30 cellular contexts compared by ENCODE assay signal in the genomic region with DNA sequence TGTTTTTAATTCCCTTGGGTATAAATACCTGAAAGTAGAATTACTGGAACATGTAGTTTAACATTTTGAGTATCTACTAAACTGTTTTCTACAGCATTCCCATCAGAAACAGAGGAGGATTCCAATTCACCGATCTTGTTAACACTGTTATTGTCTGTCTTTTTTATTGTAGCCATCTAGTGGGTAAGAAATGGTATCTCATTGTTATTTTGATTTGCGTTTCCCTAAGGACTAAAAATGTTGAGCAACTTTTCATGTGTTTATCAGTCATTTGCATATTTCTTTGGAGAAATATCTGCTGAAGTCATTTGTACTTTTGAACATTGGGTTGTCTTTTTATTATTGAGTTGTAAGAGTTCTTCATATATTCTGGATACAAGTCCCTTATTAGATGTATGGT.
DNase-seq lines count a peak whose midpoint lies in the region; FAIRE-seq and TF ChIP-seq lines count a peak whose summit lies in the region.
"Had no signal": no experiment of that assay in that cellular context is flagged by ENCODE, and none has a peak within 500 bp of the region (broad histone marks: within the 10 kb centered on the region; RNA-seq: fewer than 3 reads in every experiment).

No MANE protein-coding gene starts in this region.

- 79% methylated on average over 2 of the region's 2 CpGs; no CpG with 5 or more reads in 1 of the 2 experiments for WGBS in H1 (ENCODE audit: extremely low coverage in 1 of 2, insufficient coverage in 1 of 2, insufficient read length in 1 of 2, insufficient replicate concordance in 2 of 2, low coverage in 1 of 2, low lambda C conversion rate in 2 of 2, missing lambda C conversion rate in 1 of 2), 2 experiments
- 30% methylated on average over 2 of the region's 2 CpGs for WGBS in suprapubic skin

- no peak overlapping the region for H4K5ac ChIP-seq in H1 (ENCODE audit: insufficient read length, low read depth, low read length)

- H3K9me3 ChIP-seq in H1 (ENCODE audit: insufficient read depth in 2 of 2, low read depth in 1 of 2, low read length in 1 of 2) (no peaks in the 10 kb centered on the region), osteoblast (ENCODE audit: low read depth, low read length) (no peaks in the 10 kb centered on the region), suprapubic skin (no peaks in the 10 kb centered on the region)
- H3K9me3 ChIP-seq: esophagus muscularis mucosa, pancreas, Peyer's patch, SJSA1, testis had no signal

- TF ChIP-seq POLR2A in H1 (IDR thresholded peaks at IDR 0.05; ENCODE audit: control extremely low read depth in 1 of 2, low read depth in 2 of 2, low read length in 2 of 2) (no peak), suprapubic skin (IDR thresholded peaks at IDR 0.05) (no peak)

- H3K9ac ChIP-seq in H1 (replicated peaks in 1 of 4; ENCODE audit: extremely low read depth in 1 of 4, low read depth in 3 of 4, low read length in 3 of 4): no peak overlapping the region

- H3K36me3 ChIP-seq in H1 (ENCODE audit: control insufficient read depth in 2 of 4, insufficient read depth in 4 of 4, low read length in 3 of 4) (no peaks in the 10 kb centered on the region), osteoblast (ENCODE audit: insufficient read depth, low read length) (no peaks in the 10 kb centered on the region), suprapubic skin (no peaks in the 10 kb centered on the region)
- H3K36me3 ChIP-seq: esophagus muscularis mucosa, pancreas, Peyer's patch, SJSA1 had no signal

- TF ChIP-seq CTCF in RWPE1 (conservative IDR thresholded peaks at IDR 0.05; ENCODE audit: low read depth) (0 out of 2 replicates have a peak, but pooled peaks have one; percentile 12), H1 (IDR thresholded peaks at IDR 0.05; ENCODE audit: control extremely low read depth in 1 of 3, insufficient read depth in 1 of 3, low read depth in 1 of 3, low read length in 3 of 3) (no peak), osteoblast (IDR thresholded peaks at IDR 0.05; ENCODE audit: extremely low read depth, low read depth, low read length) (peak; percentile 24), suprapubic skin (IDR thresholded peaks at IDR 0.05) (no peak)

- no peaks in the 10 kb centered on the region for H3K27me3 ChIP-seq in H1 (replicated peaks in 1 of 4; ENCODE audit: control insufficient read depth in 3 of 4, extremely low read depth in 1 of 4, insufficient read depth in 3 of 4, low read length in 3 of 4)
- no peaks in the 10 kb centered on the region for H3K27me3 ChIP-seq in osteoblast (ENCODE audit: insufficient read depth, low read length)
- no peaks in the 10 kb centered on the region for H3K27me3 ChIP-seq in suprapubic skin
- H3K27me3 ChIP-seq: esophagus muscularis mucosa, pancreas, Peyer's patch, SJSA1, testis had no signal

- H3K79me2 ChIP-seq in H1 (ENCODE audit: control insufficient read depth in 1 of 2, insufficient read depth in 2 of 2, low read length in 2 of 2) (no peaks in the 10 kb centered on the region), osteoblast (ENCODE audit: insufficient read depth, low read length) (no peaks in the 10 kb centered on the region)

- no peak overlapping the region for H2BK20ac ChIP-seq in H1 (ENCODE audit: low read length)

- no peak overlapping the region for H3K18ac ChIP-seq in H1 (ENCODE audit: extremely low read depth, low read length)

- H3K23me2 ChIP-seq in H1 (ENCODE audit: low read depth, low read length): no peaks in the 10 kb centered on the region; the same call in 1 of the 2 replicates

- H4K91ac ChIP-seq in H1 (replicated peaks; ENCODE audit: insufficient read length, low read length): no peak overlapping the region

- H2AFZ ChIP-seq in H1 (ENCODE audit: low read length) (no peak overlapping the region), osteoblast (ENCODE audit: low read length) (no peak overlapping the region)

- no peak overlapping the region for H2AK5ac ChIP-seq in H1 (ENCODE audit: low read depth, low read length)

- CTCF ChIA-PET in RWPE1 (lab: Yijun Ruan, JAX): no interaction called here
- CTCF ChIA-PET in H1 (lab: Charles Lee; ENCODE audit: partially characterized antibody): no interaction called here

- no peak overlapping the region for H2BK120ac ChIP-seq in H1 (replicated peaks; ENCODE audit: low read depth, low read length)

- no peak overlapping the region for H3K4me2 ChIP-seq in H1 (ENCODE audit: insufficient read depth in 1 of 2, low read depth in 2 of 2, low read length in 2 of 2)
- no peak overlapping the region for H3K4me2 ChIP-seq in osteoblast (ENCODE audit: insufficient read depth, low read length)

- no peak overlapping the region for H2BK12ac ChIP-seq in H1 (ENCODE audit: low read depth, low read length)

- TF ChIP-seq EP300 in H1 (IDR thresholded peaks at IDR 0.05; ENCODE audit: borderline replicate concordance in 1 of 2, low read depth in 2 of 2, low read length in 2 of 2) (no peak), suprapubic skin (IDR thresholded peaks at IDR 0.05) (no peak)

- H3K14ac ChIP-seq in H1 (ENCODE audit: insufficient read length): no peak overlapping the region

- H3K27ac ChIP-seq in RWPE1 (no peak overlapping the region), H1 (ENCODE audit: low read depth, low read length) (no peak overlapping the region), osteoblast (ENCODE audit: low read depth, low read length) (no peak overlapping the region), suprapubic skin (no peak overlapping the region)
- H3K27ac ChIP-seq: esophagus muscularis mucosa, pancreas, Peyer's patch, SJSA1, skin epidermis, testis had no signal

- no peak overlapping the region for H3K4ac ChIP-seq in H1 (replicated peaks; ENCODE audit: insufficient read length, low read depth, low read length)

- no peaks in the 10 kb centered on the region for H3K79me1 ChIP-seq in H1 (ENCODE audit: low read depth, low read length)

- H4K20me1 ChIP-seq in H1 (replicated peaks in 1 of 2; ENCODE audit: control insufficient read depth in 1 of 2, insufficient read depth in 2 of 2, low read length in 2 of 2) (no peaks in the 10 kb centered on the region), osteoblast (ENCODE audit: insufficient read depth, low read length) (no peaks in the 10 kb centered on the region)

- no peak overlapping the region for H3K23ac ChIP-seq in H1 (ENCODE audit: insufficient read length)

- no peak for FAIRE-seq in H1 (lab: Jason Lieb, UNC)
- FAIRE-seq: endometrium, G401.6, islet of Langerhans, pancreas had no signal

- H3K56ac ChIP-seq in H1 (replicated peaks; ENCODE audit: insufficient read length, low read depth, low read length): no peak overlapping the region

- DNase-seq in HCEC 1CT (peak; percentile 27), RWPE1 (ENCODE audit: low spot score) (no peak), H1 (ENCODE audit: low read depth in 1 of 2, low spot score in 2 of 2) (no peak), osteoblast (ENCODE audit: insufficient read length, low spot score, missing footprints) (no peak), NCI-H226 (no peak), HuH-7 (ENCODE audit: low spot score) (no peak), suprapubic skin (ENCODE audit: low spot score in 2 of 2) (no peak), globus pallidus (ENCODE audit: low spot score) (no peak)
- DNase-seq: activated CD4-positive, alpha-beta T cell treated with anti-CD3 and anti-CD28 coated beads, Interleukin-2, amount 10 ng/mL, durations not matched to agents 24 days and 14 days; aorta; Calu3; CD4-positive, CD25-positive, alpha-beta regulatory T cell; DMS79; IMR-90; NCI-H1092 treated with DMSO at 0.1 percent for 48 hours; NCI-H1694 treated with DMSO at 0.1 percent for 48 hours; NCI-H2227 treated with DMSO at 0.1 percent for 48 hours; NCI-H69; nephron progenitor cell; pancreas; Peyer's patch; stimulated activated naive CD8-positive, alpha-beta T cell treated with anti-CD3 and anti-CD28 coated beads, Interleukin-15, Interleukin-2, amounts not matched to agents 100 U/mL and 50 U/mL, for 24 hours; T-cell; testis had no signal

- no peak overlapping the region for H4K8ac ChIP-seq in H1 (ENCODE audit: extremely low read depth, insufficient read depth, low read length)

- H3K4me1 ChIP-seq in H1 (replicated peaks in 1 of 4; ENCODE audit: control insufficient read depth in 3 of 4, insufficient read depth in 4 of 4, low read length in 3 of 4): peaks cover 0 to 4% (median 1%) of the 10 kb centered on the region in 4 experiments; a peak in 4 of 7 replicates
- H3K4me1 ChIP-seq in osteoblast (ENCODE audit: insufficient read depth, low read length): peaks cover 5% of the 10 kb centered on the region
- H3K4me1 ChIP-seq in suprapubic skin: no peaks in the 10 kb centered on the region
- H3K4me1 ChIP-seq: pancreas, Peyer's patch, testis had no signal

- H2BK5ac ChIP-seq in H1 (ENCODE audit: low read depth, low read length): no peak overlapping the region

- H3K4me3 ChIP-seq in H1 (ENCODE audit: extremely low read depth in 1 of 4, insufficient read depth in 2 of 4, low read depth in 3 of 4, low read length in 4 of 4): no peak overlapping the region
- H3K4me3 ChIP-seq in osteoblast (ENCODE audit: insufficient read depth, low read length): no peak overlapping the region
- no peak overlapping the region for H3K4me3 ChIP-seq in suprapubic skin
- H3K4me3 ChIP-seq: esophagus muscularis mucosa, pancreas, Peyer's patch, SJSA1, skin epidermis, testis had no signal

- POLR2A ChIA-PET in RWPE1 (lab: Yijun Ruan, JAX; ENCODE audit: low non-redundant PET): no interaction called here
- POLR2A ChIA-PET in H1 (lab: Charles Lee; ENCODE audit: partially characterized antibody): no interaction called here

- H2BK15ac ChIP-seq in H1 (ENCODE audit: low read length): no peak overlapping the region

- no peak for TF ChIP-seq RAD21 in H1 (IDR thresholded peaks at IDR 0.05 in 1 of 2, conservative IDR thresholded peaks at IDR 0.05 in 1 of 2; ENCODE audit: low read depth in 2 of 2, low read length in 2 of 2)

TF ChIP-seq in H1, 55 proteins besides CTCF, POLR2A, EP300 and RAD21 (continues in another document):
- 0 out of 2 replicates have a peak, but pooled peaks have one; percentile 7 for TF ChIP-seq CEBPB (IDR thresholded peaks at IDR 0.05; ENCODE audit: low read depth, low read length)

Comparison
In these comparisons a context has a peak if more than half of its experiments do, and no peak if none do; other contexts are left out.
1. CTCF ChIP-seq: peak in RWPE1 (single experiment) and osteoblast (single experiment); none in H1 (0 of 3) and suprapubic skin (0 of 2).